ENCODE assay signal across 8 cellular contexts in genomic region chr11:58927393-58928081, GRCh38. TPM values are rescaled to one million over a fixed set of nuclear protein-coding genes. Genes with fewer than 3 reads are reported as not detected.
DNase-seq lines count a peak whose midpoint lies in the region; ATAC-seq and TF ChIP-seq lines count a peak whose summit lies in the region.

No MANE protein-coding gene starts in this region.

- H3K9ac ChIP-seq in endodermal cell (ENCODE audit: extremely low read depth, low read length, poor library complexity, severe bottlenecking), result peak overlapping the region; percentile 12

- H3K4me3 Mint-ChIP-seq in endodermal cell (peak overlapping the region; percentile 62), progenitor cell of endocrine pancreas (ENCODE audit: low read depth) (peak overlapping the region; percentile 84)

- peak overlapping the region; percentile 93 for H3K27ac Mint-ChIP-seq in endodermal cell
- peak overlapping the region; percentile 98 for H3K27ac Mint-ChIP-seq in progenitor cell of endocrine pancreas

- TF ChIP-seq CTCF in endodermal cell (conservative IDR thresholded peaks at IDR 0.05) (no peak), progenitor cell of endocrine pancreas (IDR thresholded peaks at IDR 0.05; ENCODE audit: unreplicated experiment) (no peak)

- peak overlapping the region; percentile 3 for H3K27ac ChIP-seq in endodermal cell (ENCODE audit: low read depth, low read length)

- H3K9me3 Mint-ChIP-seq in endodermal cell, result no peaks in the 10 kb centered on the region
- no peaks in the 10 kb centered on the region for H3K9me3 Mint-ChIP-seq in progenitor cell of endocrine pancreas (ENCODE audit: low read depth)

- peak overlapping the region; percentile 68 for H3K4me3 ChIP-seq in endodermal cell (ENCODE audit: low read length)

- H3K27me3 Mint-ChIP-seq in endodermal cell (ENCODE audit: insufficient read depth), result no peaks in the 10 kb centered on the region
- H3K27me3 Mint-ChIP-seq in progenitor cell of endocrine pancreas, result no peaks in the 10 kb centered on the region

- H3K36me3 ChIP-seq in endodermal cell (ENCODE audit: control insufficient read depth, insufficient read depth, low read length), result no peaks in the 10 kb centered on the region

- H3K4me1 Mint-ChIP-seq in endodermal cell (peaks cover 56% of the 10 kb centered on the region), progenitor cell of endocrine pancreas (ENCODE audit: low read depth) (peaks cover 60% of the 10 kb centered on the region)

- no peaks in the 10 kb centered on the region for H3K27me3 ChIP-seq in endodermal cell (ENCODE audit: control insufficient read depth, insufficient read depth, low read length, poor library complexity, severe bottlenecking)

- H3K4me1 ChIP-seq in endodermal cell (ENCODE audit: control insufficient read depth, insufficient read depth, low read length), result peaks cover 8% of the 10 kb centered on the region

- 9 to 30% methylated on average over 10 to 15 of the region's 15 CpGs for WGBS in endodermal cell (ENCODE audit: insufficient coverage in 1 of 2, insufficient read length in 1 of 2), 2 experiments

- H3K9me3 ChIP-seq in endodermal cell (ENCODE audit: control insufficient read depth, low read length), result peaks cover 4% of the 10 kb centered on the region

- TF ChIP-seq POLR2A in erythroblast (IDR thresholded peaks at IDR 0.05; ENCODE audit: low read length), result no peak

- no peaks in the 10 kb centered on the region for H3K36me3 Mint-ChIP-seq in endodermal cell (ENCODE audit: low read depth)
- no peaks in the 10 kb centered on the region for H3K36me3 Mint-ChIP-seq in progenitor cell of endocrine pancreas (ENCODE audit: insufficient read depth)

- ATAC-seq in GM19455 (IDR thresholded peaks at IDR 0.05; ENCODE audit: unreplicated experiment), result no peak

- DNase-seq in ELR (ENCODE audit: low read depth) (peak; percentile 36), NCI-H2227 treated with DMSO at 0.1 percent for 48 hours (lab: John Stamatoyannopoulos, UW) (peak; percentile 89), endodermal cell (peak; percentile 98), progenitor cell of endocrine pancreas (ENCODE audit: low spot score, unreplicated experiment) (peak; percentile 81), epidermal melanocyte (ENCODE audit: insufficient read length, low spot score) (no peak), erythroblast (lab: John Stamatoyannopoulos, UW) (no peak), NCI-H187 (lab: John Stamatoyannopoulos, UW) (no peak)

RNA-seq across cellular contexts. Expression of gene GLYATL1, which starts 11.8 kb away (rescaled TPM):
- 10 to 100 TPM in 1 of 2 donors, 1 to 10 TPM in 1; 5.0 to 12.5 TPM for total RNA-seq in endodermal cell
- polyA plus RNA-seq in endodermal cell (2013, experiment 1 of 2), result 5.3 TPM
- 5.3 TPM for polyA plus RNA-seq in endodermal cell (2013, experiment 2 of 2)
- total RNA-seq in progenitor cell of endocrine pancreas, result 23.6 and 25.3 TPM in 2 replicates

Comparison
In these comparisons a context has a peak if more than half of its experiments do, and no peak if none do; other contexts are left out.
1. DNase-seq: peak in ELR (single experiment), NCI-H2227 treated with DMSO at 0.1 percent for 48 hours (single experiment), endodermal cell (single experiment) and progenitor cell of endocrine pancreas (single experiment); none in epidermal melanocyte (single experiment), erythroblast (0 of 2) and NCI-H187 (0 of 2).